17 cellular contexts compared by ENCODE assay signal in genomic region chrX:143363419-143363818, GRCh38.
A peak's percentile ranks its signal among the peaks of the same experiment; 100 is the strongest.
DNase-seq lines count a peak whose midpoint lies in the region; ATAC-seq, FAIRE-seq and TF ChIP-seq lines count a peak whose summit lies in the region.
"Had no signal": no experiment of that assay in that cellular context is flagged by ENCODE, and none has a peak within 500 bp of the region (broad histone marks: within the 10 kb centered on the region; RNA-seq: fewer than 3 reads in every experiment).

No MANE protein-coding gene starts in this region.

- no peak overlapping the region for H3K27ac Mint-ChIP-seq in astrocyte (ENCODE audit: unreplicated experiment)
- H3K27ac Mint-ChIP-seq in nephron: peak overlapping the region; percentile 22 to 77 (median 26)
- H3K27ac Mint-ChIP-seq: CD8-positive, alpha-beta memory T cell; GM23338; H9 had no signal

- no peak overlapping the region for H2AFZ ChIP-seq in astrocyte (ENCODE audit: low read depth, low read length)
- H2AFZ ChIP-seq: GM23338 had no signal

- H4K20me1 ChIP-seq in astrocyte (ENCODE audit: insufficient read depth, low read length): no peaks in the 10 kb centered on the region
- H4K20me1 ChIP-seq: BLaER1 had no signal

- H3K4me3 Mint-ChIP-seq in astrocyte (ENCODE audit: unreplicated experiment) (no peak overlapping the region), nephron (no peak overlapping the region)
- H3K4me3 Mint-ChIP-seq: CD8-positive, alpha-beta memory T cell; GM23338; H9 had no signal

- no peaks in the 10 kb centered on the region for H3K9me3 ChIP-seq in astrocyte (ENCODE audit: insufficient read depth, low read depth, low read length)
- H3K9me3 ChIP-seq: Caco-2 had no signal

- DNase-seq in NCI-H748 (lab: John Stamatoyannopoulos, UW; ENCODE audit: unreplicated experiment) (peak; percentile 7), NCI-H748 treated with DMSO at 0.1 percent for 48 hours (lab: John Stamatoyannopoulos, UW) (no peak), astrocyte (ENCODE audit: low read depth) (no peak), HEK293T (ENCODE audit: extremely low spot score) (no peak), NCI-H146 (lab: John Stamatoyannopoulos, UW) (no peak)
- DNase-seq: 8988T; AML-193; Caco-2; CD8-positive, alpha-beta memory T cell; DMS79; H9 had no signal

- H3K36me3 ChIP-seq in astrocyte (ENCODE audit: insufficient read depth, low read length): no peaks in the 10 kb centered on the region
- H3K36me3 ChIP-seq: BLaER1 had no signal

- TF ChIP-seq CTCF in astrocyte (IDR thresholded peaks at IDR 0.05; ENCODE audit: insufficient read depth, low read depth, low read length) (no peak), nephron (IDR thresholded peaks at IDR 0.05; ENCODE audit: unreplicated experiment in 3 of 3) (no peak)

- CTCF ChIA-PET in HEK293T (lab: Yijun Ruan, JAX): no interaction called here

- H3K27me3 Mint-ChIP-seq in astrocyte (ENCODE audit: low read depth, unreplicated experiment): no peaks in the 10 kb centered on the region
- H3K27me3 Mint-ChIP-seq in nephron (ENCODE audit: low read depth): no peaks in the 10 kb centered on the region

- peak; percentile 47 for FAIRE-seq in astrocyte (lab: Jason Lieb, UNC)
- FAIRE-seq: GM12878 had no signal

- no peaks in the 10 kb centered on the region for H3K27me3 ChIP-seq in astrocyte (ENCODE audit: insufficient read depth, low read length)

- H3K4me3 ChIP-seq in astrocyte (ENCODE audit: insufficient read depth, low read depth, low read length): no peak overlapping the region
- H3K4me3 ChIP-seq: BLaER1, GM12878, GM23338 had no signal

- H3K4me1 Mint-ChIP-seq in astrocyte (ENCODE audit: low read depth, unreplicated experiment) (no peaks in the 10 kb centered on the region), nephron (no peaks in the 10 kb centered on the region)
- H3K4me1 Mint-ChIP-seq: CD8-positive, alpha-beta memory T cell; GM23338; H9 had no signal

- POLR2A ChIA-PET in HEK293T (lab: Yijun Ruan, JAX): no interaction called here

- ATAC-seq in GM21526 (IDR thresholded peaks at IDR 0.05; ENCODE audit: low FRiP score, unreplicated experiment): no peak
- ATAC-seq: GM12878, GM23338 had no signal

- no peak overlapping the region for H3K4me2 ChIP-seq in astrocyte (ENCODE audit: low read length)
- H3K4me2 ChIP-seq: BLaER1, GM23338 had no signal

- no peak overlapping the region for H3K9ac ChIP-seq in astrocyte (ENCODE audit: low read length)
- H3K9ac ChIP-seq: BLaER1 had no signal

- no peaks in the 10 kb centered on the region for H3K4me1 ChIP-seq in astrocyte (ENCODE audit: insufficient read depth, low read length)
- H3K4me1 ChIP-seq: BLaER1, Caco-2 had no signal

- H3K9me3 Mint-ChIP-seq in astrocyte (ENCODE audit: unreplicated experiment) (no peaks in the 10 kb centered on the region), nephron (peaks cover 13% of the 10 kb centered on the region)

- H3K79me2 ChIP-seq in astrocyte (ENCODE audit: insufficient read depth, low read length): no peaks in the 10 kb centered on the region

- H3K27ac ChIP-seq in astrocyte (ENCODE audit: low read depth, low read length): no peak overlapping the region
- H3K27ac ChIP-seq: BLaER1, HL-60 had no signal

- H3K36me3 Mint-ChIP-seq in astrocyte (ENCODE audit: low read depth, unreplicated experiment) (no peaks in the 10 kb centered on the region), nephron (ENCODE audit: low read depth) (no peaks in the 10 kb centered on the region)
- H3K36me3 Mint-ChIP-seq: CD8-positive, alpha-beta memory T cell had no signal

TF ChIP-seq in HEK293T, 16 proteins besides CTCF, POLR2A, EP300 and RAD21:
- no peak for TF ChIP-seq NFRKB (IDR thresholded peaks at IDR 0.05)
- no peak for TF ChIP-seq LEF1 (IDR thresholded peaks at IDR 0.05; ENCODE audit: borderline replicate concordance)
- TF ChIP-seq ELF4 (IDR thresholded peaks at IDR 0.05): no peak
- no peak for TF ChIP-seq FOXA1 (IDR thresholded peaks at IDR 0.05)
TF ChIP-seq in HEK293T: peak in this region for 0.
